11 cellular contexts compared by ENCODE assay signal in the genomic region with DNA sequence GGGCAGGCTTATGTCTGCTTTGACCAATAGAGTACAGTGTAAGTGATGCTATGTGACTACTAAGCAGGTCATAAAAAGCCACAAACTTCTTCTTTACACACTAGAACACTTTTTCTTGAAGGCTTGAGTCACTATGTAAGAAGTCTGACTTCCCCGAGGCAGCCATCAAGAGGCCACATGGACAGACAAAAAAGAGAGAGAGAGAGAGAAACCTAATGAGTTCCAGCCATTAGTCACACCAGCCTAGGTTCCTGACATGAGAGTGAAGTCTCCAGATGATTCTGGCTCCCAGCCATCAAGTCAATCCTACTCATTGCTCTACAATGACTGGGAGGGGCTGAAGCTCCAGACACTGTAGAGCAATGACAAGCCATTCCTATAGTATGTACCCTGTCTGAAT.
A peak's percentile ranks its signal among the peaks of the same experiment; 100 is the strongest.
DNase-seq lines count a peak whose midpoint lies in the region; ATAC-seq, FAIRE-seq and TF ChIP-seq lines count a peak whose summit lies in the region.
"Had no signal": no experiment of that assay in that cellular context is flagged by ENCODE, and none has a peak within 500 bp of the region (broad histone marks: within the 10 kb centered on the region; RNA-seq: fewer than 3 reads in every experiment).

No MANE protein-coding gene starts in this region.

- H3K36me3 Mint-ChIP-seq in activated naive CD4-positive, alpha-beta T cell treated with anti-CD3 and anti-CD28 coated beads, Interleukin-2, amount 50 U/mL, for 72 hours = no peaks in the 10 kb centered on the region

- ATAC-seq in activated naive CD4-positive, alpha-beta T cell treated with anti-CD3 and anti-CD28 coated beads, Interleukin-2, amount 50 U/mL, for 72 hours = peak; percentile 37 to 52
- peak; percentile 48 for ATAC-seq in stimulated activated naive CD8-positive, alpha-beta T cell treated with anti-CD3 and anti-CD28 coated beads, Interleukin-15, amount 100 ng/mL, for 72 hours
- ATAC-seq: GM12878 had no signal

- H3K4me3 Mint-ChIP-seq in stimulated activated naive CD8-positive, alpha-beta T cell treated with anti-CD3 and anti-CD28 coated beads, Interleukin-15, amount 100 ng/mL, for 72 hours = no peak overlapping the region

- FAIRE-seq in RCC 7860 (lab: Jason Lieb, UNC) = peak; percentile 77
- FAIRE-seq: GM12878 had no signal

- H3K27me3 Mint-ChIP-seq in stimulated activated naive CD8-positive, alpha-beta T cell treated with anti-CD3 and anti-CD28 coated beads, Interleukin-15, amount 100 ng/mL, for 72 hours = no peaks in the 10 kb centered on the region

- DNase-seq in activated naive CD4-positive, alpha-beta T cell treated with anti-CD3 and anti-CD28 coated beads, Interleukin-2, amount 50 U/mL, for 72 hours (ENCODE audit: low spot score in 2 of 2) = no peak
- DNase-seq in activated naive CD4-positive, alpha-beta T cell (lab: John Stamatoyannopoulos, UW) = no peak
- DNase-seq in RCC 7860 (ENCODE audit: low spot score) (peak; percentile 92), fibroblast of gingiva (ENCODE audit: low read depth) (peak; percentile 23), GM13977 (ENCODE audit: low spot score) (no peak), mesenteric fat pad (ENCODE audit: low spot score) (no peak), DMS79 (lab: John Stamatoyannopoulos, UW) (no peak)
- no peak for DNase-seq in stimulated activated naive CD8-positive, alpha-beta T cell treated with anti-CD3 and anti-CD28 coated beads, Interleukin-15, amount 100 ng/mL, for 72 hours
- DNase-seq: NCI-H1417 treated with DMSO at 0.1 percent for 48 hours, RPMI8226 had no signal

- H3K27ac Mint-ChIP-seq in activated naive CD4-positive, alpha-beta T cell treated with anti-CD3 and anti-CD28 coated beads, Interleukin-2, amount 50 U/mL, for 72 hours = no peak overlapping the region
- H3K27ac Mint-ChIP-seq in stimulated activated naive CD8-positive, alpha-beta T cell treated with anti-CD3 and anti-CD28 coated beads, Interleukin-15, amount 100 ng/mL, for 72 hours = no peak overlapping the region

- in situ Hi-C loops in GM13977 (cut with MboI; ENCODE audit: low pct_unique_long_range_greater_than_20kb, low sequenced_read_pairs, unreplicated experiment) = no loop called here

- H3K9me3 Mint-ChIP-seq in activated naive CD4-positive, alpha-beta T cell treated with anti-CD3 and anti-CD28 coated beads, Interleukin-2, amount 50 U/mL, for 72 hours = no peaks in the 10 kb centered on the region
- no peaks in the 10 kb centered on the region for H3K9me3 Mint-ChIP-seq in stimulated activated naive CD8-positive, alpha-beta T cell treated with anti-CD3 and anti-CD28 coated beads, Interleukin-15, amount 100 ng/mL, for 72 hours

- no peaks in the 10 kb centered on the region for H3K4me1 Mint-ChIP-seq in stimulated activated naive CD8-positive, alpha-beta T cell treated with anti-CD3 and anti-CD28 coated beads, Interleukin-15, amount 100 ng/mL, for 72 hours

- TF ChIP-seq CTCF in GM13977 (IDR thresholded peaks at IDR 0.05; ENCODE audit: extremely low read depth, insufficient read depth, missing control alignments) = no peak

Comparison
In these comparisons a context has a peak if more than half of its experiments do, and no peak if none do; other contexts are left out.
1. DNase-seq: peak in RCC 7860 (single experiment) and fibroblast of gingiva (single experiment); none in activated naive CD4-positive, alpha-beta T cell treated with anti-CD3 and anti-CD28 coated beads, Interleukin-2, amount 50 U/mL, for 72 hours (0 of 2), activated naive CD4-positive, alpha-beta T cell (0 of 4), stimulated activated naive CD8-positive, alpha-beta T cell treated with anti-CD3 and anti-CD28 coated beads, Interleukin-15, amount 100 ng/mL, for 72 hours (0 of 2), GM13977 (single experiment), mesenteric fat pad (single experiment) and DMS79 (single experiment).